Comparison of ENCODE assay signal across 17 cellular contexts in the genomic region with DNA sequence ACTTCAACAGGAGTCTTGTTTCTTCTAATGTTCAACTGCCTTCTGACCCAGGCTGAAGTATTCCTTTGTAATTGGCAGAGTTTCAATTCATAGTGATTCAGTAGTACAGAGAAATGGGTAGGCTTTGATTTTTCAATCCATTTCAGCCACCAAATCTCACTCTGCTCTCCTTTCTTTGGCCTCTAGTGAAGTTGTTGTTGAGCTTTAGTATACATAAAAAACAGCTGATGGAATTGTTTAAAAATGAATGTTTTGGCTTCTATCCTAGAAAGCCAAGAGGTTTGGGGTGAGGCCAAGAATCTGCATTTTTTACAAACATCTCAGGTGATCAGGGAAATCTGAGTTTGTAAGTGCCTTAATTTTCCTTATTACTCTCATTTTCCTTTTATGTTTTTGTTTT.
DNase-seq lines count a peak whose midpoint lies in the region; ATAC-seq and TF ChIP-seq lines count a peak whose summit lies in the region.
"Had no signal": no experiment of that assay in that cellular context is flagged by ENCODE, and none has a peak within 500 bp of the region (broad histone marks: within the 10 kb centered on the region; RNA-seq: fewer than 3 reads in every experiment).

No MANE protein-coding gene starts in this region.

- intact Hi-C loops in stomach (cut with DNase I; ENCODE audit: low total_unique reads): no loop called here

- peak; percentile 37 for DNase-seq in DMS53 (lab: John Stamatoyannopoulos, UW)
- no peak for DNase-seq in DMS53 treated with DMSO at 0.1 percent for 48 hours (lab: John Stamatoyannopoulos, UW; ENCODE audit: unreplicated experiment)
- no peak for DNase-seq in epithelial cell of prostate (ENCODE audit: low read depth, low spot score)
- DNase-seq in stomach: no peak
- DNase-seq in Kasumi-1 (lab: John Stamatoyannopoulos, UW): no peak
- DNase-seq in NCI-H524 (lab: John Stamatoyannopoulos, UW): no peak
- DNase-seq: activated gamma-delta T cell treated with Interleukin-2 at 50 U/mL for 16 hours, body of pancreas, DND-41, left ventricle myocardium superior, NCI-H1436 treated with DMSO at 0.1 percent for 48 hours, SIG-M5, upper lobe of right lung had no signal

- peaks cover 7 to 22% (median 16%) of the 10 kb centered on the region in 4 donors for H3K4me1 ChIP-seq in stomach

- peak; percentile 20; the same call in 2 of the 3 replicates for ATAC-seq in SK-N-SH treated with all-trans-retinoic acid at 6 μM for 48 hours
- ATAC-seq in GM19452 (IDR thresholded peaks at IDR 0.05; ENCODE audit: unreplicated experiment): no peak
- ATAC-seq: body of pancreas; stimulated activated memory B cell treated with anti-CD40 and anti-IgM and Interleukin-4, amounts not matched to agents 10 μg/mL and 1 μg/mL and 100 μg/mL, for 72 hours had no signal

- peaks cover 0 to 4% (median 0%) of the 10 kb centered on the region in 4 donors for H3K9me3 ChIP-seq in stomach
- H3K9me3 ChIP-seq: upper lobe of right lung had no signal

- H3K36me3 ChIP-seq in stomach: no peaks in the 10 kb centered on the region
- H3K36me3 ChIP-seq: upper lobe of right lung had no signal

- peak overlapping the region; percentile 78 for H3K27ac ChIP-seq in epithelial cell of prostate
- H3K27ac ChIP-seq in stomach: peak overlapping the region in 4 of 5 donors; percentile 39 to 68 (median 55)
- H3K27ac ChIP-seq: body of pancreas, KMS-11, upper lobe of right lung had no signal

- no peak for TF ChIP-seq EP300 in stomach (IDR thresholded peaks at IDR 0.05)

- no peak for TF ChIP-seq CTCF in stomach (IDR thresholded peaks at IDR 0.05)

- no peak for TF ChIP-seq POLR2A in stomach (IDR thresholded peaks at IDR 0.05)

- H3K4me3 ChIP-seq in stomach: no peak overlapping the region
- H3K4me3 ChIP-seq: body of pancreas, upper lobe of right lung had no signal

- H3K27me3 ChIP-seq in stomach: no peaks in the 10 kb centered on the region
- H3K27me3 ChIP-seq: body of pancreas, upper lobe of right lung had no signal

TF ChIP-seq in SK-N-SH treated with all-trans-retinoic acid at 6 μM for 48 hours, 23 proteins besides CTCF, POLR2A, EP300 and RAD21:
- TF ChIP-seq RARB (CRISPR knock-in tag; IDR thresholded peaks at IDR 0.05): no peak
- no peak for TF ChIP-seq ISL1 (CRISPR knock-in tag; IDR thresholded peaks at IDR 0.05)
- no peak for TF ChIP-seq ESRRG (CRISPR knock-in tag; IDR thresholded peaks at IDR 0.05)
- TF ChIP-seq, protein P1, sequence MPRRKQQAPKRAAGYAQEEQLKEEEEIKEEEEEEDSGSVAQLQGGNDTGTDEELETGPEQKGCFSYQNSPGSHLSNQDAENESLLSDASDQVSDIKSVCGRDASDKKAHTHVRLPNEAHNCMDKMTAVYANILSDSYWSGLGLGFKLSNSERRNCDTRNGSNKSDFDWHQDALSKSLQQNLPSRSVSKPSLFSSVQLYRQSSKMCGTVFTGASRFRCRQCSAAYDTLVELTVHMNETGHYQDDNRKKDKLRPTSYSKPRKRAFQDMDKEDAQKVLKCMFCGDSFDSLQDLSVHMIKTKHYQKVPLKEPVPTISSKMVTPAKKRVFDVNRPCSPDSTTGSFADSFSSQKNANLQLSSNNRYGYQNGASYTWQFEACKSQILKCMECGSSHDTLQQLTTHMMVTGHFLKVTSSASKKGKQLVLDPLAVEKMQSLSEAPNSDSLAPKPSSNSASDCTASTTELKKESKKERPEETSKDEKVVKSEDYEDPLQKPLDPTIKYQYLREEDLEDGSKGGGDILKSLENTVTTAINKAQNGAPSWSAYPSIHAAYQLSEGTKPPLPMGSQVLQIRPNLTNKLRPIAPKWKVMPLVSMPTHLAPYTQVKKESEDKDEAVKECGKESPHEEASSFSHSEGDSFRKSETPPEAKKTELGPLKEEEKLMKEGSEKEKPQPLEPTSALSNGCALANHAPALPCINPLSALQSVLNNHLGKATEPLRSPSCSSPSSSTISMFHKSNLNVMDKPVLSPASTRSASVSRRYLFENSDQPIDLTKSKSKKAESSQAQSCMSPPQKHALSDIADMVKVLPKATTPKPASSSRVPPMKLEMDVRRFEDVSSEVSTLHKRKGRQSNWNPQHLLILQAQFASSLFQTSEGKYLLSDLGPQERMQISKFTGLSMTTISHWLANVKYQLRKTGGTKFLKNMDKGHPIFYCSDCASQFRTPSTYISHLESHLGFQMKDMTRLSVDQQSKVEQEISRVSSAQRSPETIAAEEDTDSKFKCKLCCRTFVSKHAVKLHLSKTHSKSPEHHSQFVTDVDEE (CRISPR knock-in tag; IDR thresholded peaks at IDR 0.05): no peak
- TF ChIP-seq ZC3H10 (CRISPR knock-in tag; IDR thresholded peaks at IDR 0.05): no peak
- no peak for TF ChIP-seq ARNTL (CRISPR knock-in tag; IDR thresholded peaks at IDR 0.05; ENCODE audit: borderline replicate concordance, low read depth)
- TF ChIP-seq CSDC2 (CRISPR knock-in tag; IDR thresholded peaks at IDR 0.05): no peak
- no peak for TF ChIP-seq ZFP30 (CRISPR knock-in tag; IDR thresholded peaks at IDR 0.05)
- TF ChIP-seq TCF4 (CRISPR knock-in tag; IDR thresholded peaks at IDR 0.05; ENCODE audit: borderline replicate concordance): no peak
- TF ChIP-seq GLIS3 (CRISPR knock-in tag; IDR thresholded peaks at IDR 0.05): no peak
- TF ChIP-seq, protein P2, sequence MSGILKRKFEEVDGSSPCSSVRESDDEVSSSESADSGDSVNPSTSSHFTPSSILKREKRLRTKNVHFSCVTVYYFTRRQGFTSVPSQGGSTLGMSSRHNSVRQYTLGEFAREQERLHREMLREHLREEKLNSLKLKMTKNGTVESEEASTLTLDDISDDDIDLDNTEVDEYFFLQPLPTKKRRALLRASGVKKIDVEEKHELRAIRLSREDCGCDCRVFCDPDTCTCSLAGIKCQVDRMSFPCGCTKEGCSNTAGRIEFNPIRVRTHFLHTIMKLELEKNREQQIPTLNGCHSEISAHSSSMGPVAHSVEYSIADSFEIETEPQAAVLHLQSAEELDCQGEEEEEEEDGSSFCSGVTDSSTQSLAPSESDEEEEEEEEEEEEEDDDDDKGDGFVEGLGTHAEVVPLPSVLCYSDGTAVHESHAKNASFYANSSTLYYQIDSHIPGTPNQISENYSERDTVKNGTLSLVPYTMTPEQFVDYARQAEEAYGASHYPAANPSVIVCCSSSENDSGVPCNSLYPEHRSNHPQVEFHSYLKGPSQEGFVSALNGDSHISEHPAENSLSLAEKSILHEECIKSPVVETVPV (CRISPR knock-in tag; IDR thresholded peaks at IDR 0.05): no peak
- TF ChIP-seq, protein P3, sequence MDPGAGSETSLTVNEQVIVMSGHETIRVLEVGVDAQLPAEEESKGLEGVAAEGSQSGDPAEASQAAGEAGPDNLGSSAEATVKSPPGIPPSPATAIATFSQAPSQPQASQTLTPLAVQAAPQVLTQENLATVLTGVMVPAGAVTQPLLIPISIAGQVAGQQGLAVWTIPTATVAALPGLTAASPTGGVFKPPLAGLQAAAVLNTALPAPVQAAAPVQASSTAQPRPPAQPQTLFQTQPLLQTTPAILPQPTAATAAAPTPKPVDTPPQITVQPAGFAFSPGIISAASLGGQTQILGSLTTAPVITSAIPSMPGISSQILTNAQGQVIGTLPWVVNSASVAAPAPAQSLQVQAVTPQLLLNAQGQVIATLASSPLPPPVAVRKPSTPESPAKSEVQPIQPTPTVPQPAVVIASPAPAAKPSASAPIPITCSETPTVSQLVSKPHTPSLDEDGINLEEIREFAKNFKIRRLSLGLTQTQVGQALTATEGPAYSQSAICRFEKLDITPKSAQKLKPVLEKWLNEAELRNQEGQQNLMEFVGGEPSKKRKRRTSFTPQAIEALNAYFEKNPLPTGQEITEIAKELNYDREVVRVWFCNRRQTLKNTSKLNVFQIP (CRISPR knock-in tag; IDR thresholded peaks at IDR 0.05; ENCODE audit: borderline replicate concordance, low read depth): no peak
- TF ChIP-seq, protein P4, sequence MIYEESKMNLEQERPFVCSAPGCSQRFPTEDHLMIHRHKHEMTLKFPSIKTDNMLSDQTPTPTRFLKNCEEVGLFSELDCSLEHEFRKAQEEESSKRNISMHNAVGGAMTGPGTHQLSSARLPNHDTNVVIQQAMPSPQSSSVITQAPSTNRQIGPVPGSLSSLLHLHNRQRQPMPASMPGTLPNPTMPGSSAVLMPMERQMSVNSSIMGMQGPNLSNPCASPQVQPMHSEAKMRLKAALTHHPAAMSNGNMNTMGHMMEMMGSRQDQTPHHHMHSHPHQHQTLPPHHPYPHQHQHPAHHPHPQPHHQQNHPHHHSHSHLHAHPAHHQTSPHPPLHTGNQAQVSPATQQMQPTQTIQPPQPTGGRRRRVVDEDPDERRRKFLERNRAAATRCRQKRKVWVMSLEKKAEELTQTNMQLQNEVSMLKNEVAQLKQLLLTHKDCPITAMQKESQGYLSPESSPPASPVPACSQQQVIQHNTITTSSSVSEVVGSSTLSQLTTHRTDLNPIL (CRISPR knock-in tag; IDR thresholded peaks at IDR 0.05; ENCODE audit: low read depth): no peak
- TF ChIP-seq, protein P5, sequence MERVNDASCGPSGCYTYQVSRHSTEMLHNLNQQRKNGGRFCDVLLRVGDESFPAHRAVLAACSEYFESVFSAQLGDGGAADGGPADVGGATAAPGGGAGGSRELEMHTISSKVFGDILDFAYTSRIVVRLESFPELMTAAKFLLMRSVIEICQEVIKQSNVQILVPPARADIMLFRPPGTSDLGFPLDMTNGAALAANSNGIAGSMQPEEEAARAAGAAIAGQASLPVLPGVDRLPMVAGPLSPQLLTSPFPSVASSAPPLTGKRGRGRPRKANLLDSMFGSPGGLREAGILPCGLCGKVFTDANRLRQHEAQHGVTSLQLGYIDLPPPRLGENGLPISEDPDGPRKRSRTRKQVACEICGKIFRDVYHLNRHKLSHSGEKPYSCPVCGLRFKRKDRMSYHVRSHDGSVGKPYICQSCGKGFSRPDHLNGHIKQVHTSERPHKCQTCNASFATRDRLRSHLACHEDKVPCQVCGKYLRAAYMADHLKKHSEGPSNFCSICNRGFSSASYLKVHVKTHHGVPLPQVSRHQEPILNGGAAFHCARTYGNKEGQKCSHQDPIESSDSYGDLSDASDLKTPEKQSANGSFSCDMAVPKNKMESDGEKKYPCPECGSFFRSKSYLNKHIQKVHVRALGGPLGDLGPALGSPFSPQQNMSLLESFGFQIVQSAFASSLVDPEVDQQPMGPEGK (CRISPR knock-in tag; IDR thresholded peaks at IDR 0.05; ENCODE audit: borderline replicate concordance): no peak
- no peak for TF ChIP-seq ZNF8 (CRISPR knock-in tag; IDR thresholded peaks at IDR 0.05)
- no peak for TF ChIP-seq TOX (CRISPR knock-in tag; IDR thresholded peaks at IDR 0.05; ENCODE audit: borderline replicate concordance)
- TF ChIP-seq PPARA (CRISPR knock-in tag; IDR thresholded peaks at IDR 0.05; ENCODE audit: borderline replicate concordance): no peak
- TF ChIP-seq ZNF70 (CRISPR knock-in tag; IDR thresholded peaks at IDR 0.05): no peak
- no peak for TF ChIP-seq BACH2 (CRISPR knock-in tag; IDR thresholded peaks at IDR 0.05; ENCODE audit: borderline replicate concordance)
